In genomic region chr6:114346451-114346850, GRCh38 we compare ENCODE assay signal across 28 cellular contexts. TPM values are rescaled to one million over a fixed set of nuclear protein-coding genes. Genes with fewer than 3 reads are reported as not detected.
DNase-seq lines count a peak whose midpoint lies in the region; ATAC-seq and TF ChIP-seq lines count a peak whose summit lies in the region.
"Had no signal": no experiment of that assay in that cellular context is flagged by ENCODE, and none has a peak within 500 bp of the region (broad histone marks: within the 10 kb centered on the region; RNA-seq: fewer than 3 reads in every experiment).

No MANE protein-coding gene starts in this region.

- no peak overlapping the region for H3K4me2 ChIP-seq in GM23248 (ENCODE audit: unreplicated experiment)
- H3K4me2 ChIP-seq: BLaER1 had no signal

- H3K4me3 Mint-ChIP-seq in CD4-positive, alpha-beta memory T cell, result no peak overlapping the region
- H3K4me3 Mint-ChIP-seq: CD4-positive, CD25-positive, alpha-beta regulatory T cell had no signal

- no peak overlapping the region for H2AFZ ChIP-seq in GM23248

- no peak overlapping the region for H3K4me3 ChIP-seq in GM23248
- no peak overlapping the region for H3K4me3 ChIP-seq in NB4 (ENCODE audit: low read depth, low read length)
- H3K4me3 ChIP-seq in CD4-positive, alpha-beta memory T cell (ENCODE audit: low read length in 2 of 2), result no peak overlapping the region
- H3K4me3 ChIP-seq: BLaER1, K562, Peyer's patch, SK-N-MC had no signal

- TF ChIP-seq CTCF in NB4 (IDR thresholded peaks at IDR 0.05; ENCODE audit: low read depth, low read length), result no peak

- CTCF ChIA-PET in CD4-positive, alpha-beta memory T cell (lab: Charles Lee; ENCODE audit: partially characterized antibody), result no interaction called here

- H3K9ac ChIP-seq in GM23248, result no peak overlapping the region
- H3K9ac ChIP-seq: BLaER1 had no signal

- peaks cover 10 to 15% of the 10 kb centered on the region in 2 donors for H3K27me3 Mint-ChIP-seq in CD4-positive, alpha-beta memory T cell

- no peaks in the 10 kb centered on the region for H3K9me2 ChIP-seq in GM23248 (ENCODE audit: insufficient read depth)

- peaks cover 0 to 5% (median under 1%) of the 10 kb centered on the region in 8 donors for H3K9me3 Mint-ChIP-seq in CD4-positive, alpha-beta memory T cell

- intact Hi-C loops in CD4-positive, alpha-beta memory T cell (cut with micrococcal nuclease), result no loop called here

- no peak for ATAC-seq in HG02678 (IDR thresholded peaks at IDR 0.05; ENCODE audit: unreplicated experiment)
- ATAC-seq: K562 had no signal

- TF ChIP-seq POLR2A in NB4 (IDR thresholded peaks at IDR 0.05; ENCODE audit: extremely low read depth, insufficient read length), result no peak

- H3K27ac ChIP-seq in GM23248, result no peak overlapping the region
- H3K27ac ChIP-seq in CD4-positive, alpha-beta memory T cell (ENCODE audit: low read depth, low read length), result no peak overlapping the region
- H3K27ac ChIP-seq: BLaER1, Peyer's patch, SK-N-MC had no signal

- H3K36me3 ChIP-seq in GM23248 (ENCODE audit: low read depth), result no peaks in the 10 kb centered on the region
- no peaks in the 10 kb centered on the region for H3K36me3 ChIP-seq in CD4-positive, alpha-beta memory T cell (ENCODE audit: insufficient read depth, low read length)
- H3K36me3 ChIP-seq: BLaER1, Peyer's patch had no signal

- H3K27me3 ChIP-seq in GM23248 (replicated peaks; ENCODE audit: insufficient read depth), result peaks cover 32% of the 10 kb centered on the region
- H3K27me3 ChIP-seq in CD4-positive, alpha-beta memory T cell (ENCODE audit: insufficient read depth, low read length), result no peaks in the 10 kb centered on the region

- POLR2A ChIA-PET in CD4-positive, alpha-beta memory T cell (lab: Charles Lee; ENCODE audit: partially characterized antibody), result no interaction called here

- H3K4me1 Mint-ChIP-seq in CD4-positive, alpha-beta memory T cell, result peaks cover 2 to 11% (median 5%) of the 10 kb centered on the region in 4 donors

- in situ Hi-C loops in GM23248 (cut with MboI), result no loop called here

- WGBS in GM23248 (ENCODE audit: low coverage in 1 of 2, low lambda C conversion rate in 2 of 2, missing lambda C conversion rate in 2 of 2), 2 experiments, result 65 to 70% methylated on average over 4 of the region's 4 CpGs

- H4K20me1 ChIP-seq in GM23248 (ENCODE audit: insufficient read depth), result no peaks in the 10 kb centered on the region
- H4K20me1 ChIP-seq: BLaER1 had no signal

- no peaks in the 10 kb centered on the region for H3K9me3 ChIP-seq in GM23248 (ENCODE audit: low read depth)
- no peaks in the 10 kb centered on the region for H3K9me3 ChIP-seq in CD4-positive, alpha-beta memory T cell (ENCODE audit: control insufficient read depth in 1 of 2, low read length in 2 of 2)
- H3K9me3 ChIP-seq: BLaER1, Peyer's patch had no signal

- peak; percentile 9 for DNase-seq in GM23248
- DNase-seq in NB4 (ENCODE audit: low read depth), result peak; percentile 33
- DNase-seq in amniotic epithelial cell (ENCODE audit: low read depth), result peak; percentile 16
- peak; percentile 0 for DNase-seq in iris pigment epithelial cell (ENCODE audit: low read depth)
- DNase-seq in CD4-positive, alpha-beta memory T cell, result no peak
- DNase-seq in GM19238 (ENCODE audit: insufficient read length, low spot score), result no peak
- DNase-seq: CD4-positive, CD25-positive, alpha-beta regulatory T cell; DMS53; GOT3; HCEC 1CT; NCI-H1092; NCI-H1417 treated with DMSO at 0.1 percent for 48 hours; NCI-H1694 treated with DMSO at 0.1 percent for 48 hours; NCI-H2081; NCI-H2227 treated with DMSO at 0.1 percent for 48 hours; NCI-H510A; NCI-H69; Peyer's patch; SIG-M5 had no signal

- H3K4me1 ChIP-seq in GM23248 (ENCODE audit: insufficient read depth), result no peaks in the 10 kb centered on the region
- no peaks in the 10 kb centered on the region for H3K4me1 ChIP-seq in CD4-positive, alpha-beta memory T cell (ENCODE audit: insufficient read depth, low read length)

- H3K27ac Mint-ChIP-seq in CD4-positive, alpha-beta memory T cell, result no peak overlapping the region
- H3K27ac Mint-ChIP-seq: CD4-positive, CD25-positive, alpha-beta regulatory T cell had no signal

- H3K79me2 ChIP-seq in GM23248 (ENCODE audit: insufficient read depth), result no peaks in the 10 kb centered on the region

- no peaks in the 10 kb centered on the region for H3F3A ChIP-seq in GM23248 (ENCODE audit: insufficient read depth)

- no peaks in the 10 kb centered on the region for H3K36me3 Mint-ChIP-seq in CD4-positive, alpha-beta memory T cell

RNA-seq across cellular contexts. Expression of gene HS3ST5, which starts 3.6 kb away (rescaled TPM):
- total RNA-seq in GM23248 (2014; rRNA removed; shearing (Covaris generic)), result not detected in 2 replicates
- not detected in 2 replicates for polyA plus RNA-seq in GM23248 (2016; fragmentation: Nextera tagmentation; extraction: Ambion mirVana)
- total RNA-seq in CD4-positive, alpha-beta memory T cell, result not detected
- polyA plus RNA-seq in CD4-positive, alpha-beta memory T cell, result not detected
- total RNA-seq: A172; CD4-positive, CD25-positive, alpha-beta regulatory T cell; Daoy; G401; HT-29; K562; MCF 10A; Peyer's patch had no signal
- polyA plus RNA-seq: CD4-positive, CD25-positive, alpha-beta regulatory T cell; K562 had no signal

Comparison
In these comparisons a context has a peak if more than half of its experiments do, and no peak if none do; other contexts are left out.
1. DNase-seq: peak in GM23248 (single experiment), NB4 (single experiment), amniotic epithelial cell (single experiment) and iris pigment epithelial cell (single experiment); none in CD4-positive, alpha-beta memory T cell (0 of 5) and GM19238 (single experiment).